ENCODE assay signal across 1 cellular context in genomic region chr4:45518832-45519231, GRCh38.
TF ChIP-seq lines count a peak whose summit lies in the region.

No MANE protein-coding gene starts in this region.

TF ChIP-seq in Ishikawa, 13 proteins besides CTCF, POLR2A, EP300 and RAD21 (continued from another document):
- TF ChIP-seq REST (IDR thresholded peaks at IDR 0.05; ENCODE audit: low read depth) (no peak), TEAD4 (IDR thresholded peaks at IDR 0.05) (no peak), TAF1 (IDR thresholded peaks at IDR 0.05; ENCODE audit: low read depth) (no peak), USF1 (IDR thresholded peaks at IDR 0.05) (no peak), CEBPB (IDR thresholded peaks at IDR 0.05) (no peak), CREB1 (IDR thresholded peaks at IDR 0.05; ENCODE audit: low read depth) (no peak), YY1 (IDR thresholded peaks at IDR 0.05; ENCODE audit: low read depth) (no peak)
